In the genomic region with DNA sequence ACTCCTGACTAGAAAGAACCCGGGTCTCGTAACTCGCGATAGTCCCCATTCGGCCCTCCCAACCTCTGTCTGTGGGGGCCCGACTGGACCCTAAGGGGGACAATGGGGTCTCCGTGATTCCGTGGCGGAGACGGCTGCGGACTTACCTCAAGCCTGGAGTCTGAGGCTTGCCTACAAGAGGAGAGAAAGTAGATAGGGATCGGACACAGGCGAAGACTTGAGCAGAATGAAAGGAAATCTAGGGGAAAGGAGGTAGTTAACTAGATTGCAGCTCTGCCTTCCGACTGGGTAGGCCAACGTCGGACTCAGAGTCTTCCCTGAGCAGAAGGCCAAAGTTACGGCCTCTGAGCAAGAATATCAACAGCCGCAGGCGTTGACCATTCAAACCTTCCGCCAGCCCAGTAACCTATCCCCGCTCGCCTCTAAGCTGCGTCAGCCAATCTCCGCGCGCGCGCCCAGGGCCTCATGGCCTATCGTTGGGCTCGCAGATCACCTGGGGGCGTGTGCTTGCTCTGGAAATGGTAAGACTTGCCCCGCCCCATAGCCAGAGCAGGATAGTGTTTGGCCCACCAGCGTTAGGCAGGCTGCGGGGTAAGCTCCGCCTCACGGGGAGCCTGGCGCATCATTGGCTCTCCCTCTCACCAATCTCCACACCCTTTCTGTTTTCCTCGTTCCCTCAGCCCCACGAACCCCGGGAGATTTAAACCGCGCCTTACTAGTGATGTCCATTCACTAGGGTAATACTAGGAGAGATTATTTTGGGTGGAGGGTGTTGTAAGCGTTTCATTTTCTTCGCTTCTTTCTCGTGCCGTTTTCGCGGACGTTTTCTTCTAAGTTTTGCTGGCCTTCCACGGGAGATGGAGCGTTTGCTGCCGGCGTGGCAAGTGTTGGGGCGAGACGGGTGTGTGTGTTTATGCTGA, we compare ENCODE assay signal across 8 cellular contexts. TPM values are rescaled to one million over a fixed set of nuclear protein-coding genes. Genes with fewer than 3 reads are reported as not detected.
DNase-seq lines count a peak whose midpoint lies in the region; ATAC-seq, FAIRE-seq and TF ChIP-seq lines count a peak whose summit lies in the region.

A gene (minus strand): TSS at position 356 of the 920 bp plus-strand sequence. CDS start 624 bp downstream, outside the sequence.

- no peak for TF ChIP-seq CTCF in BE2C (IDR thresholded peaks at IDR 0.05; ENCODE audit: low read depth, low read length)
- TF ChIP-seq CTCF in kidney epithelial cell (IDR thresholded peaks at IDR 0.05; ENCODE audit: insufficient read depth, low read length, poor library complexity, severe bottlenecking) = no peak

- no peaks in the 10 kb centered on the region for H3K4me1 ChIP-seq in BE2C

- FAIRE-seq in GM19239 (lab: Jason Lieb, UNC) (peak; percentile 98), colon (lab: Jason Lieb, UNC) (peak; percentile 78)

- peak; percentile 99 for DNase-seq in BE2C
- DNase-seq in GM19239 (ENCODE audit: insufficient read length, low spot score) = peak; percentile 93
- peak; percentile 94 for DNase-seq in NCI-H510A treated with DMSO at 0.1 percent for 48 hours (lab: John Stamatoyannopoulos, UW)
- peak; percentile 92 to 94 for DNase-seq in activated CD4-positive, alpha-beta T cell treated with anti-CD3 and anti-CD28 coated beads for 24 hours (ENCODE audit: low read depth in 2 of 2)
- peak; percentile 100 for DNase-seq in kidney epithelial cell (ENCODE audit: low read depth)
- DNase-seq in stimulated activated CD4-positive, alpha-beta T cell treated with anti-CD3 and anti-CD28 coated beads, Interleukin-15, amount 100 ng/mL, for 48 hours (ENCODE audit: low read depth in 2 of 2) = peak; percentile 95 to 97

- H3K27me3 ChIP-seq in BE2C = no peaks in the 10 kb centered on the region
- H3K27me3 ChIP-seq in kidney epithelial cell (ENCODE audit: control insufficient read depth, insufficient read depth, low read length) = no peaks in the 10 kb centered on the region

- H3K9me3 ChIP-seq in BE2C = no peaks in the 10 kb centered on the region

- peak; percentile 98 for ATAC-seq in HG03442 (IDR thresholded peaks at IDR 0.05; ENCODE audit: unreplicated experiment)

- H3K4me3 ChIP-seq in BE2C (ENCODE audit: low read depth, low read length) (peak within 1 kb of the TSS; percentile 86), kidney epithelial cell (ENCODE audit: low read depth, low read length) (peak within 1 kb of the TSS; percentile 48)

- no peaks in the 10 kb centered on the region for H3K36me3 ChIP-seq in BE2C
- H3K36me3 ChIP-seq in kidney epithelial cell (ENCODE audit: control insufficient read depth, insufficient read depth, low read length) = no peaks in the 10 kb centered on the region

RNA-seq across cellular contexts. Expression of the gene that starts here (rescaled TPM):
- polyA plus RNA-seq in BE2C (2012; ENCODE audit: insufficient read depth, insufficient read length, low read depth) = 1.4 TPM
- 1.9 and 2.0 TPM in 2 replicates for total RNA-seq in kidney epithelial cell

Comparison
In these comparisons a context has a peak if more than half of its experiments do, and no peak if none do; other contexts are left out.
1. Peak in every context shown above with its lines: DNase-seq, ATAC-seq and H3K4me3 ChIP-seq.